In the genomic region with DNA sequence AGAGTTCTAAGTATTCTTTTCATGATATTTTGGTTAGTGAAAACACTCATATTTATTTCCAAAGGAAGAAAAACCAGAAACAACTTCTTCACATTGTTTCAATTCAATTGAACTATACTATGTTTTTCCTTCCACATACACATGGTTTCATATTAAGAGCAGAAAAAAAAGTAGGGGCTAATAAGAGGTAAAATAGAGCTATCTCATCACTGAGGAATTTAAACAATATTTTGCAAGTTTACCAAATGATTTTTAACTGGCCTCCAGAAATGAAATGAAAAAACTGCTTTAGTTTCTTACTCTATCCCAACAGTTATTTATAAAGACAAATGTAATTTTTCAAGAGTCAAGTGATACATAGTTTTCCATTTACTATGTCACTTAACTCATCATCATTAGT, we compare ENCODE assay signal across 19 cellular contexts.
"Had no signal": no experiment of that assay in that cellular context is flagged by ENCODE, and none has a peak within 500 bp of the region (broad histone marks: within the 10 kb centered on the region; RNA-seq: fewer than 3 reads in every experiment).

No MANE protein-coding gene starts in this region.

- DNase-seq: activated B cell treated with CpG ODN at 0.5 μM for 24 hours; activated CD4-positive, alpha-beta T cell treated with anti-CD3 and anti-CD28 coated beads for 36 hours; activated CD4-positive, alpha-beta T cell treated with anti-CD3 and anti-CD28 coated beads, Interleukin-2, amount 50 U/mL, for 4 hours; activated CD8-positive, alpha-beta memory T cell treated with anti-CD3 and anti-CD28 coated beads for 24 hours; activated CD8-positive, alpha-beta memory T cell treated with anti-CD3 and anti-CD28 coated beads, Interleukin-2, amount 50 U/mL, for 4 hours; activated naive CD4-positive, alpha-beta T cell; activated T-cell treated with anti-CD3 and anti-CD28 coated beads, Interleukin-2, amount 50 U/mL, for 4 hours; cortex of kidney; gastrocnemius medialis; hippocampal formation; left ventricle myocardium superior; mammary epithelial cell; midbrain; right cardiac atrium; stimulated activated CD4-positive, alpha-beta T cell treated with anti-CD3 and anti-CD28 coated beads, Interleukin-1b, Interleukin-23, amount 100 ng/mL, for 48 hours; T1000; tibial artery had no signal

- H3K4me3 ChIP-seq: gastrocnemius medialis, skin epidermis, tibial artery had no signal

- ATAC-seq: activated CD4-positive, alpha-beta T cell treated with anti-CD3 and anti-CD28 coated beads for 36 hours; activated T-cell treated with anti-CD3 and anti-CD28 coated beads, Interleukin-2, amount 50 U/mL, for 4 hours; gastrocnemius medialis; left ventricle myocardium superior; natural killer cell treated with Interleukin-12 subunit alpha and Interleukin-12 subunit beta and Interleukin-15 and Interleukin-18, amount 100 ng/mL, for 72 hours; right cardiac atrium had no signal
